Comparison of ENCODE assay signal across 11 cellular contexts in the genomic region with DNA sequence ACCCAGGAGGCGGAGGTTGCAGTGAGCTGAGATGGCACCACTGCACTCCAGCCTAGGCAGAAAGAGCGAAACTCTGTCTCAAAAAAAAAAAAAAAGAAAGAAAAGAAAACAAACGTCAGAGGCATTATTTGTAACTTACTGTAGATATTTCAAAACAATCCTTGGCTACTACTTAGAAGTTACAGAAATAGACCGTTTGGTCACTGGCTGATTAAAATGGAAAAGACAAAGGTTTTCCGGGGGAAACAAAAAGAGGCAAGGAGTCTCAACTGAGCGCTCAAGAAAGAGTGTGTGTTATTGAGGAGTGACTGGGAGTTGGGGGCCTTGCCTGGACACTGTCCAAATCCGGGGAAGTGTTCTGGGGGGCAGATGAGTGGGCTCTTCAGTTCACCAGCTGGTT. TPM values are rescaled to one million over a fixed set of nuclear protein-coding genes. Genes with fewer than 3 reads are reported as not detected.
DNase-seq lines count a peak whose midpoint lies in the region; ATAC-seq and TF ChIP-seq lines count a peak whose summit lies in the region.
"Had no signal": no experiment of that assay in that cellular context is flagged by ENCODE, and none has a peak within 500 bp of the region (broad histone marks: within the 10 kb centered on the region; RNA-seq: fewer than 3 reads in every experiment).

No MANE protein-coding gene starts in this region.

- peak in 1 of 2 donors; percentile 38 for DNase-seq in cardiac muscle cell (ENCODE audit: low read depth in 1 of 2, low spot score in 1 of 2)
- DNase-seq in Right ventricle myocardium inferior (ENCODE audit: missing footprints), result no peak
- DNase-seq in esophagus squamous epithelium (lab: John Stamatoyannopoulos, UW), result no peak
- DNase-seq in osteoblast (ENCODE audit: insufficient read length, low spot score, missing footprints), result peak; percentile 74
- no peak for DNase-seq in immature natural killer cell
- no peak for DNase-seq in MM.1S
- DNase-seq in CD14-positive monocyte (ENCODE audit: low spot score), result no peak
- DNase-seq: cerebellar nuclear complex, NCI-H187 had no signal

- H3K4me1 Mint-ChIP-seq in immature natural killer cell (peaks cover 9 to 12% of the 10 kb centered on the region in 2 donors), CD14-positive monocyte (peaks cover 24% of the 10 kb centered on the region)

- H3K9me2 ChIP-seq in MM.1S (replicated peaks; ENCODE audit: insufficient read depth, low read length), result no peaks in the 10 kb centered on the region

- H3K27ac ChIP-seq in cardiac muscle cell (peak overlapping the region; percentile 71), esophagus squamous epithelium (peak overlapping the region; percentile 91 to 96 (median 93)), osteoblast (ENCODE audit: low read depth, low read length) (peak overlapping the region; percentile 87), MM.1S (ENCODE audit: low read length) (no peak overlapping the region)

- H3K9ac ChIP-seq in MM.1S (ENCODE audit: low read length), result no peak overlapping the region

- H3K9me3 Mint-ChIP-seq in immature natural killer cell, result no peaks in the 10 kb centered on the region
- peaks cover 0 to 2% (median 0%) of the 10 kb centered on the region in 7 donors for H3K9me3 Mint-ChIP-seq in CD14-positive monocyte

- H3K27ac Mint-ChIP-seq in immature natural killer cell (no peak overlapping the region), CD14-positive monocyte (peak overlapping the region in 3 of 7 donors; percentile 20 to 65 (median 46))

- H3K4me3 ChIP-seq in cardiac muscle cell (no peak overlapping the region), esophagus squamous epithelium (no peak overlapping the region), osteoblast (ENCODE audit: insufficient read depth, low read length) (peak overlapping the region; percentile 13), MM.1S (ENCODE audit: low read length) (no peak overlapping the region)

- 0 out of 2 replicates have a peak, but pooled peaks cover 6% of the 10 kb centered on the region for H3F3A ChIP-seq in MM.1S (ENCODE audit: insufficient read depth, low read length)

- intact Hi-C loops in Right ventricle myocardium inferior (cut with DNase I), result no loop called here
- intact Hi-C loops in esophagus squamous epithelium (cut with DNase I), result no loop called here
- intact Hi-C loops in CD14-positive monocyte (cut with micrococcal nuclease), result no loop called here

- ATAC-seq in Right ventricle myocardium inferior (no peak), GM21381 (IDR thresholded peaks at IDR 0.05; ENCODE audit: unreplicated experiment) (no peak)

- H3K79me2 ChIP-seq in osteoblast (ENCODE audit: insufficient read depth, low read length) (no peaks in the 10 kb centered on the region), MM.1S (ENCODE audit: low read length) (no peaks in the 10 kb centered on the region)

- H4K20me1 ChIP-seq in osteoblast (ENCODE audit: insufficient read depth, low read length) (no peaks in the 10 kb centered on the region), MM.1S (ENCODE audit: insufficient read depth, low read length) (no peaks in the 10 kb centered on the region)

- H3K36me3 ChIP-seq in cardiac muscle cell (no peaks in the 10 kb centered on the region), esophagus squamous epithelium (no peaks in the 10 kb centered on the region), osteoblast (ENCODE audit: insufficient read depth, low read length) (no peaks in the 10 kb centered on the region), MM.1S (replicated peaks; ENCODE audit: insufficient read depth, low read length) (no peaks in the 10 kb centered on the region)

- H2AFZ ChIP-seq in osteoblast (ENCODE audit: low read length) (peak overlapping the region; percentile 85), MM.1S (ENCODE audit: low read length) (no peak overlapping the region)

- H3K27me3 ChIP-seq in cardiac muscle cell (no peaks in the 10 kb centered on the region), esophagus squamous epithelium (no peaks in the 10 kb centered on the region), osteoblast (ENCODE audit: insufficient read depth, low read length) (no peaks in the 10 kb centered on the region), MM.1S (replicated peaks; ENCODE audit: insufficient read depth, low read length) (no peaks in the 10 kb centered on the region)

- H3K36me3 Mint-ChIP-seq in immature natural killer cell, result no peaks in the 10 kb centered on the region
- H3K36me3 Mint-ChIP-seq in CD14-positive monocyte, result no peaks in the 10 kb centered on the region

- H3K4me3 Mint-ChIP-seq in immature natural killer cell, result no peak overlapping the region
- no peak overlapping the region for H3K4me3 Mint-ChIP-seq in CD14-positive monocyte

- TF ChIP-seq POLR2A in esophagus squamous epithelium (IDR thresholded peaks at IDR 0.05), result no peak

- no peaks in the 10 kb centered on the region for H3K9me3 ChIP-seq in cardiac muscle cell (ENCODE audit: low read depth)
- H3K9me3 ChIP-seq in esophagus squamous epithelium, result no peaks in the 10 kb centered on the region
- no peaks in the 10 kb centered on the region for H3K9me3 ChIP-seq in osteoblast (ENCODE audit: low read depth, low read length)
- H3K9me3 ChIP-seq in MM.1S (replicated peaks; ENCODE audit: insufficient read depth, low read length), result no peaks in the 10 kb centered on the region

- WGBS in esophagus squamous epithelium, 2 donors, result 41 to 51% methylated on average over 7 of the region's 7 CpGs

- H3K27me3 Mint-ChIP-seq in immature natural killer cell (ENCODE audit: low read depth in 3 of 3), result no peaks in the 10 kb centered on the region
- H3K27me3 Mint-ChIP-seq in CD14-positive monocyte (ENCODE audit: low read depth in 3 of 3), result peaks cover 0 to 17% (median 4%) of the 10 kb centered on the region in 3 donors

- H3K4me1 ChIP-seq in cardiac muscle cell (ENCODE audit: low read depth) (peaks cover 30% of the 10 kb centered on the region), esophagus squamous epithelium (peaks cover 20 to 55% (median 38%) of the 10 kb centered on the region in 3 donors), osteoblast (ENCODE audit: insufficient read depth, low read length) (peaks cover 25% of the 10 kb centered on the region), MM.1S (ENCODE audit: low read length) (peaks cover 6% of the 10 kb centered on the region)

- peak overlapping the region; percentile 54 for H3K4me2 ChIP-seq in osteoblast (ENCODE audit: insufficient read depth, low read length)
- H3K4me2 ChIP-seq in MM.1S (ENCODE audit: low read depth, low read length), result no peak overlapping the region

- TF ChIP-seq CTCF in cardiac muscle cell (IDR thresholded peaks at IDR 0.05; ENCODE audit: low read depth, low read length), result no peak
- no peak for TF ChIP-seq CTCF in esophagus squamous epithelium (IDR thresholded peaks at IDR 0.05)
- TF ChIP-seq CTCF in osteoblast (IDR thresholded peaks at IDR 0.05; ENCODE audit: extremely low read depth, low read depth, low read length), result no peak
- no peak for TF ChIP-seq CTCF in MM.1S (IDR thresholded peaks at IDR 0.05; ENCODE audit: low read length)
- TF ChIP-seq CTCF in CD14-positive monocyte (IDR thresholded peaks at IDR 0.05), result no peak

RNA-seq across cellular contexts. Expression of gene TEX44, which starts 47.6 kb away (rescaled TPM):
- total RNA-seq in cardiac muscle cell (not detected in 2 replicates), Right ventricle myocardium inferior (not detected), esophagus squamous epithelium (not detected), osteoblast (not detected in 2 replicates)
- polyA plus RNA-seq in cardiac muscle cell (not detected in 2 replicates), immature natural killer cell (not detected), CD14-positive monocyte (not detected)
- total RNA-seq: OCI-LY7 had no signal
